ENCODE assay signal across 14 cellular contexts in the genomic region with DNA sequence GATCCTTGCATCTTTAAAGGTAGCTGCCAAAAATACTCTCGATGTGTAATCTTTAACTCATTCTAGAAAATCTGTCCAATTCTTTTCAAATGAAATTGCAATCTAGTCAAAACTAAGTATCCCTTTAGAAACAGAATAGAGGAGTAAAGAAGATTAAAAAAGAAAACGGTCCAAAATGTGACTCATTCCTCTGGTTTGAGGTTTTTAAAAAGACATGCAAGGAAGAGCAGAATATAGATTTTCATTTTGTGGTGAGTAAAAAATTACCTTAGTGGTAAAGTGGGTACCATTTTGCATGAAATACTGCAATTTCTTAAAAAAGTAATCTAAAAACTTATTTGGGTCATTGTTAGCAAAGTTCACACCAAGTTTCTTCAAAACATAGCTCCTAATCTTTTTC.
DNase-seq lines count a peak whose midpoint lies in the region; ATAC-seq and TF ChIP-seq lines count a peak whose summit lies in the region.
"Had no signal": no experiment of that assay in that cellular context is flagged by ENCODE, and none has a peak within 500 bp of the region (broad histone marks: within the 10 kb centered on the region; RNA-seq: fewer than 3 reads in every experiment).

No MANE protein-coding gene starts in this region.

- CTCF ChIA-PET in activated CD4-positive, alpha-beta T cell treated with anti-CD3 and anti-CD28 coated beads for 36 hours (lab: Charles Lee), result interaction anchor here (1.2 to 2.7 kb wide), 2 partner anchors 10 to 51 kb away, joined by 4 to 8 read pairs; no protein-coding TSS in a partner anchor
- CTCF ChIA-PET in CD8-positive, alpha-beta memory T cell (lab: Charles Lee), result no interaction called here
- CTCF ChIA-PET in Caco-2 (lab: Charles Lee), result no interaction called here

- H3K4me1 Mint-ChIP-seq in activated CD4-positive, alpha-beta T cell treated with anti-CD3 and anti-CD28 coated beads for 36 hours, result peaks cover 36% of the 10 kb centered on the region
- peaks cover 15 to 26% (median 19%) of the 10 kb centered on the region in 3 donors for H3K4me1 Mint-ChIP-seq in CD8-positive, alpha-beta memory T cell
- peaks cover 6% of the 10 kb centered on the region for H3K4me1 Mint-ChIP-seq in Caco-2 (ENCODE audit: low read depth, unreplicated experiment)

- H3K27me3 Mint-ChIP-seq in activated CD4-positive, alpha-beta T cell treated with anti-CD3 and anti-CD28 coated beads for 36 hours, result peaks cover 6% of the 10 kb centered on the region
- peaks cover 0 to 6% of the 10 kb centered on the region in 2 donors for H3K27me3 Mint-ChIP-seq in CD8-positive, alpha-beta memory T cell
- peaks cover 10% of the 10 kb centered on the region for H3K27me3 Mint-ChIP-seq in Caco-2 (ENCODE audit: insufficient read depth, unreplicated experiment)

- H3K27ac ChIP-seq in CD8-positive, alpha-beta memory T cell (ENCODE audit: low read depth, low read length), result no peak overlapping the region
- H3K27ac ChIP-seq: RWPE1 had no signal

- no peaks in the 10 kb centered on the region for H3K9me3 Mint-ChIP-seq in activated CD4-positive, alpha-beta T cell treated with anti-CD3 and anti-CD28 coated beads for 36 hours (ENCODE audit: low read depth)
- no peaks in the 10 kb centered on the region for H3K9me3 Mint-ChIP-seq in CD8-positive, alpha-beta memory T cell
- H3K9me3 Mint-ChIP-seq in Caco-2 (ENCODE audit: unreplicated experiment), result no peaks in the 10 kb centered on the region

- H3K4me1 ChIP-seq in CD8-positive, alpha-beta memory T cell (ENCODE audit: insufficient read depth, low read length), result peaks cover 13% of the 10 kb centered on the region
- no peaks in the 10 kb centered on the region for H3K4me1 ChIP-seq in Caco-2

- H3K27ac Mint-ChIP-seq in activated CD4-positive, alpha-beta T cell treated with anti-CD3 and anti-CD28 coated beads for 36 hours, result no peak overlapping the region
- H3K27ac Mint-ChIP-seq in CD8-positive, alpha-beta memory T cell, result peak overlapping the region in 1 of 8 donors; percentile 86
- no peak overlapping the region for H3K27ac Mint-ChIP-seq in Caco-2 (ENCODE audit: unreplicated experiment)
- H3K27ac Mint-ChIP-seq: effector memory CD8-positive, alpha-beta T cell had no signal

- no peak for TF ChIP-seq CTCF in Caco-2 (IDR thresholded peaks at IDR 0.05; ENCODE audit: insufficient read depth in 1 of 2, low read depth in 1 of 2, low read length in 1 of 2, severe bottlenecking in 1 of 2, unreplicated experiment in 1 of 2)

- H3K9me3 ChIP-seq in CD8-positive, alpha-beta memory T cell (ENCODE audit: low read length), result no peaks in the 10 kb centered on the region
- no peaks in the 10 kb centered on the region for H3K9me3 ChIP-seq in Caco-2

- intact Hi-C loops in activated CD4-positive, alpha-beta T cell treated with anti-CD3 and anti-CD28 coated beads for 36 hours (cut with DNase I, micrococcal nuclease), result loop anchor here (5.0 kb wide), 2 partner anchors 52 to 383 kb away; no protein-coding TSS in a partner anchor
- intact Hi-C loops in Caco-2 (cut with micrococcal nuclease; ENCODE audit: unreplicated experiment), result no loop called here

- no peak for DNase-seq in activated CD4-positive, alpha-beta T cell treated with anti-CD3 and anti-CD28 coated beads for 36 hours
- no peak for DNase-seq in activated CD4-positive, alpha-beta T cell treated with anti-CD3 and anti-CD28 coated beads for 4 hours
- DNase-seq in astrocyte of the hippocampus (ENCODE audit: low read depth, low spot score) (peak; percentile 22), Caco-2 (no peak)
- no peak for DNase-seq in CD8-positive, alpha-beta memory T cell
- no peak for DNase-seq in stimulated activated CD4-positive, alpha-beta T cell treated with anti-CD3 and anti-CD28 coated beads, Interleukin-2, amount 100 ng/mL, for 48 hours
- DNase-seq: activated CD4-positive, alpha-beta T cell treated with anti-CD3 and anti-CD28 coated beads for 1 hour; DMS 273 treated with DMSO at 0.1 percent for 48 hours; effector memory CD8-positive, alpha-beta T cell; hippocampal formation; IMR-90 had no signal

- BruUV-seq in Caco-2 (replicated peaks; lab: Mats Ljungman, UMichigan), result no TSS peak

- H3K27me3 ChIP-seq in CD8-positive, alpha-beta memory T cell (ENCODE audit: insufficient read depth, low read length, poor library complexity, severe bottlenecking), result no peaks in the 10 kb centered on the region
- no peaks in the 10 kb centered on the region for H3K27me3 ChIP-seq in Caco-2 (replicated peaks; ENCODE audit: control insufficient read depth, insufficient read depth, low read length)

- no peak overlapping the region for H3K4me3 ChIP-seq in CD8-positive, alpha-beta memory T cell (ENCODE audit: low read length)
- no peak overlapping the region for H3K4me3 ChIP-seq in Caco-2 (ENCODE audit: low read depth, low read length)

- H3K36me3 Mint-ChIP-seq in activated CD4-positive, alpha-beta T cell treated with anti-CD3 and anti-CD28 coated beads for 36 hours (ENCODE audit: low read depth), result no peaks in the 10 kb centered on the region
- H3K36me3 Mint-ChIP-seq in CD8-positive, alpha-beta memory T cell, result no peaks in the 10 kb centered on the region
- peaks cover 5% of the 10 kb centered on the region for H3K36me3 Mint-ChIP-seq in Caco-2 (ENCODE audit: insufficient read depth, unreplicated experiment)

- no peak overlapping the region for H3K4me3 Mint-ChIP-seq in activated CD4-positive, alpha-beta T cell treated with anti-CD3 and anti-CD28 coated beads for 36 hours
- no peak overlapping the region for H3K4me3 Mint-ChIP-seq in CD8-positive, alpha-beta memory T cell
- no peak overlapping the region for H3K4me3 Mint-ChIP-seq in Caco-2 (ENCODE audit: unreplicated experiment)
- H3K4me3 Mint-ChIP-seq: effector memory CD8-positive, alpha-beta T cell had no signal

- POLR2A ChIA-PET in activated CD4-positive, alpha-beta T cell treated with anti-CD3 and anti-CD28 coated beads for 36 hours (lab: Charles Lee), result interaction anchor here (0.6 kb wide), 1 partner anchor 120 kb away, joined by 3 read pairs; no protein-coding TSS in a partner anchor
- POLR2A ChIA-PET in CD8-positive, alpha-beta memory T cell (lab: Charles Lee), result no interaction called here
- POLR2A ChIA-PET in Caco-2 (lab: Charles Lee), result no interaction called here

- H3K36me3 ChIP-seq in CD8-positive, alpha-beta memory T cell (ENCODE audit: insufficient read depth, low read length), result no peaks in the 10 kb centered on the region
- H3K36me3 ChIP-seq in Caco-2 (ENCODE audit: control insufficient read depth, insufficient read depth, low read length), result no peaks in the 10 kb centered on the region

- peak; percentile 53 for ATAC-seq in activated CD4-positive, alpha-beta T cell treated with anti-CD3 and anti-CD28 coated beads for 36 hours
- ATAC-seq in GM21723 (IDR thresholded peaks at IDR 0.05; ENCODE audit: unreplicated experiment) (peak; percentile 69), HG03342 (IDR thresholded peaks at IDR 0.05; ENCODE audit: unreplicated experiment) (peak; percentile 49)
- ATAC-seq: effector memory CD8-positive, alpha-beta T cell had no signal
